Comparison of ENCODE assay signal across 1 cellular context in the genomic region with DNA sequence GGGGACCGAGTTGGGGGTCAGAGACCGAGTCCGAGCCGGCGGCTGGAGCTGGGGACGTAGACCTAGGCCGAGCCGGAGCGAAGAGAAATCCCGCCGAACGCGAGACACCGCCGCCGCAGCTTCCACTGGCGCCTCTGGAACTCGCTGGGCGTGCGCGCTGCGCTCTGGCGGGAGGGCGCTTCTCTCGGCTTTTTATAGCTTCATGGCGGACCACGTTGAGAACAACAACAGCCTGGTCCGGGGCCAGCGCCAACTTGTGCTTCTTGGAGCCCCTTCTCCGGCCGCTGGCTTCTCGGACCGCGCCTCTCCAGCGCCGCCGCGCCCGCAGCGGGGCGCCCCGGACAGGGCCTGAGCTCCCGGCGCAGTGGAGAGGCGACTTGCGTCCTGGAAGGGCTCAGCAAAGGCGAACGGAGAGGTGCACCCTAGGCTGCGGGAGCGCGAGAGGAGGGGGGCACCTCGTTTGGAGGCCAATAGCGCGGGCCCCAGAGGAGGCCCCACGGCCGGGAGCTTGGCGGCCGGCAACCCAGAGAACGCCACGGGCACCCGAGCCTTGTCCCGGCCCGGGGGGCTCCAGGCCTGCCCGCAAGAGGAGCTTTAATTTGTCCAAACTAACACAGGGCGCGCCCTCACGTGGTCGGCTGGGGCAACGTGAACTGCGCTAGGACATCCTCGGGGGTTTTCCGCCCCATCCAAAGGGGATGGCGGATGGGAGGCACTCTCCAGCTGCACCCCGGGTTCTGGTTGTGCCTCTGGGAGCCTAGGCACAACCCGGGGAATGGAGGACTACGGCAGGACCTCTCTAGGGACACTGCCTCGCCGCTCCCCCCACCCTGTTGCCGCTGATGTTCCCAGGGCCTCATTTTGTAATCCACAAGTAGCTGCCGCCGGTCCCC.
A peak's percentile ranks its signal among the peaks of the same experiment; 100 is the strongest.
TF ChIP-seq lines count a peak whose summit lies in the region.

No MANE protein-coding gene starts in this region.

TF ChIP-seq in GM23338, 12 proteins besides CTCF, POLR2A, EP300 and RAD21 (continued from another document):
- peak; percentile 58; the same call in 1 of the 2 replicates for TF ChIP-seq ETS1 (IDR thresholded peaks at IDR 0.05)
- no peak for TF ChIP-seq EZH2 (IDR thresholded peaks at IDR 0.05; ENCODE audit: low read depth, unreplicated experiment)
- no peak for TF ChIP-seq ZNF331 (CRISPR knock-in tag; IDR thresholded peaks at IDR 0.05; ENCODE audit: low read depth)
- no peak for TF ChIP-seq STAT1 (IDR thresholded peaks at IDR 0.05; ENCODE audit: unreplicated experiment)
- TF ChIP-seq, protein P1, sequence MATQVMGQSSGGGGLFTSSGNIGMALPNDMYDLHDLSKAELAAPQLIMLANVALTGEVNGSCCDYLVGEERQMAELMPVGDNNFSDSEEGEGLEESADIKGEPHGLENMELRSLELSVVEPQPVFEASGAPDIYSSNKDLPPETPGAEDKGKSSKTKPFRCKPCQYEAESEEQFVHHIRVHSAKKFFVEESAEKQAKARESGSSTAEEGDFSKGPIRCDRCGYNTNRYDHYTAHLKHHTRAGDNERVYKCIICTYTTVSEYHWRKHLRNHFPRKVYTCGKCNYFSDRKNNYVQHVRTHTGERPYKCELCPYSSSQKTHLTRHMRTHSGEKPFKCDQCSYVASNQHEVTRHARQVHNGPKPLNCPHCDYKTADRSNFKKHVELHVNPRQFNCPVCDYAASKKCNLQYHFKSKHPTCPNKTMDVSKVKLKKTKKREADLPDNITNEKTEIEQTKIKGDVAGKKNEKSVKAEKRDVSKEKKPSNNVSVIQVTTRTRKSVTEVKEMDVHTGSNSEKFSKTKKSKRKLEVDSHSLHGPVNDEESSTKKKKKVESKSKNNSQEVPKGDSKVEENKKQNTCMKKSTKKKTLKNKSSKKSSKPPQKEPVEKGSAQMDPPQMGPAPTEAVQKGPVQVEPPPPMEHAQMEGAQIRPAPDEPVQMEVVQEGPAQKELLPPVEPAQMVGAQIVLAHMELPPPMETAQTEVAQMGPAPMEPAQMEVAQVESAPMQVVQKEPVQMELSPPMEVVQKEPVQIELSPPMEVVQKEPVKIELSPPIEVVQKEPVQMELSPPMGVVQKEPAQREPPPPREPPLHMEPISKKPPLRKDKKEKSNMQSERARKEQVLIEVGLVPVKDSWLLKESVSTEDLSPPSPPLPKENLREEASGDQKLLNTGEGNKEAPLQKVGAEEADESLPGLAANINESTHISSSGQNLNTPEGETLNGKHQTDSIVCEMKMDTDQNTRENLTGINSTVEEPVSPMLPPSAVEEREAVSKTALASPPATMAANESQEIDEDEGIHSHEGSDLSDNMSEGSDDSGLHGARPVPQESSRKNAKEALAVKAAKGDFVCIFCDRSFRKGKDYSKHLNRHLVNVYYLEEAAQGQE (IDR thresholded peaks at IDR 0.05; ENCODE audit: unreplicated experiment) = peak; percentile 8
- TF ChIP-seq POLR2AphosphoS5 (IDR thresholded peaks at IDR 0.05; ENCODE audit: low read depth) = peak; percentile 97
- TF ChIP-seq NANOG (IDR thresholded peaks at IDR 0.05; ENCODE audit: borderline replicate concordance) = no peak; the same call in 1 of the 2 replicates
- peak; percentile 63; the same call in 1 of the 2 replicates for TF ChIP-seq ZNF114 (CRISPR knock-in tag; IDR thresholded peaks at IDR 0.05)
- TF ChIP-seq EZH2phosphoT487 (IDR thresholded peaks at IDR 0.05; ENCODE audit: unreplicated experiment) = no peak
- no peak for TF ChIP-seq JUNB (IDR thresholded peaks at IDR 0.05; ENCODE audit: unreplicated experiment)
